Comparison of ENCODE assay signal across 18 cellular contexts in genomic region chr14:93893550-93894329, GRCh38. TPM values are rescaled to one million over a fixed set of nuclear protein-coding genes. Genes with fewer than 3 reads are reported as not detected.
DNase-seq lines count a peak whose midpoint lies in the region; ATAC-seq and TF ChIP-seq lines count a peak whose summit lies in the region.
"Had no signal": no experiment of that assay in that cellular context is flagged by ENCODE, and none has a peak within 500 bp of the region (broad histone marks: within the 10 kb centered on the region; RNA-seq: fewer than 3 reads in every experiment).

No MANE protein-coding gene starts in this region.

- H3K27ac ChIP-seq in left ventricle myocardium inferior (replicated peaks) (no peak overlapping the region), iPS-20b (ENCODE audit: low read length) (no peak overlapping the region), uterus (peak overlapping the region; percentile 25 to 60)
- H3K27ac ChIP-seq: BLaER1, foreskin keratinocyte, PC-9, upper lobe of left lung had no signal

- H3K4me3 ChIP-seq in left ventricle myocardium inferior = peak overlapping the region; percentile 10
- H3K4me3 ChIP-seq in iPS-20b (ENCODE audit: low read length) = peak overlapping the region; percentile 30; the same call in 1 of the 2 replicates
- H3K4me3 ChIP-seq in uterus = no peak overlapping the region
- H3K4me3 ChIP-seq: BLaER1, PC-9, upper lobe of left lung had no signal

- peak overlapping the region; percentile 64; the same call in 1 of the 2 replicates for H3K9ac ChIP-seq in iPS-20b (ENCODE audit: low read depth, low read length)
- H3K9ac ChIP-seq: BLaER1 had no signal

- DNase-seq in left ventricle myocardium inferior = no peak
- no peak for DNase-seq in left cardiac atrium
- DNase-seq in ecto neural progenitor cell (ENCODE audit: low spot score) = peak; percentile 74
- DNase-seq in uterus = peak in 1 of 2 donors; percentile 22
- no peak for DNase-seq in putamen (ENCODE audit: low spot score)
- no peak for DNase-seq in NCI-H526 treated with DMSO at 0.1 percent for 48 hours (lab: John Stamatoyannopoulos, UW)
- DNase-seq in AML-193 (lab: John Stamatoyannopoulos, UW) = no peak
- DNase-seq: cortex of kidney, SHP77 treated with DMSO at 0.1 percent for 48 hours had no signal

- no peak for TF ChIP-seq CTCF in left ventricle myocardium inferior (IDR thresholded peaks at IDR 0.05; ENCODE audit: borderline replicate concordance)
- no peak for TF ChIP-seq CTCF in uterus (IDR thresholded peaks at IDR 0.05)

- H3K36me3 ChIP-seq in left ventricle myocardium inferior (no peaks in the 10 kb centered on the region), iPS-20b (ENCODE audit: insufficient read depth, low read depth, low read length) (no peaks in the 10 kb centered on the region), uterus (no peaks in the 10 kb centered on the region)
- H3K36me3 ChIP-seq: BLaER1, upper lobe of left lung had no signal

- H3K9me3 ChIP-seq in left ventricle myocardium inferior (replicated peaks) (no peaks in the 10 kb centered on the region), iPS-20b (ENCODE audit: insufficient read depth, low read depth, low read length) (no peaks in the 10 kb centered on the region), uterus (no peaks in the 10 kb centered on the region)
- H3K9me3 ChIP-seq: BLaER1, upper lobe of left lung had no signal

- H3K4me1 ChIP-seq in left ventricle myocardium inferior (peaks cover 7% of the 10 kb centered on the region), iPS-20b (ENCODE audit: insufficient read depth, low read length) (peaks cover 10% of the 10 kb centered on the region), uterus (no peaks in the 10 kb centered on the region)
- H3K4me1 ChIP-seq: foreskin keratinocyte had no signal

- H3K27me3 ChIP-seq in left ventricle myocardium inferior (ENCODE audit: low read depth) (peaks cover 13% of the 10 kb centered on the region), iPS-20b (ENCODE audit: insufficient read depth, low read length) (no peaks in the 10 kb centered on the region; the same call in 1 of the 2 replicates), uterus (no peaks in the 10 kb centered on the region)
- H3K27me3 ChIP-seq: BLaER1, upper lobe of left lung had no signal

- intact Hi-C loops in left ventricle myocardium inferior (cut with micrococcal nuclease) (loop anchor here (5.0 kb wide), 1 partner anchor 241 kb away; no protein-coding TSS in a partner anchor), left cardiac atrium (cut with DNase I) (loop anchor here (2.0 to 10.0 kb wide), 4 partner anchors 106 to 239 kb away; partner anchors contain the start of gene PRIMA1 (in 2 of the 2)), uterus (cut with DNase I; ENCODE audit: low total_unique reads) (no loop called here)

- no peak for ATAC-seq in left cardiac atrium

- no peak for TF ChIP-seq POLR2A in uterus (IDR thresholded peaks at IDR 0.05)

RNA-seq across cellular contexts. Expression of gene FAM181A, which starts 33.4 kb away (rescaled TPM):
- total RNA-seq in left ventricle myocardium inferior (not detected), left cardiac atrium (not detected), uterus (under 1 TPM in 1 of 4 donors, not detected in 3; 0.48 TPM)
- total RNA-seq: endothelial cell of umbilical vein; foreskin keratinocyte; lower leg skin; mucosa of gallbladder; PC-9; T-helper 1 cell treated with Interleukin-12 subunit alpha and Interleukin-12 subunit beta and Interleukin-4 antibody, amounts not matched to agents 30 ng/mL and 1 ng/mL, for 36 hours had no signal

Comparison
In these comparisons a context has a peak if more than half of its experiments do, and no peak if none do; other contexts are left out.
1. H3K27ac ChIP-seq: peak in uterus (2 of 2); none in left ventricle myocardium inferior (single experiment) and iPS-20b (single experiment).
2. H3K4me3 ChIP-seq: peak in left ventricle myocardium inferior (single experiment) and iPS-20b (single experiment); none in uterus (0 of 2).